In the genomic region with DNA sequence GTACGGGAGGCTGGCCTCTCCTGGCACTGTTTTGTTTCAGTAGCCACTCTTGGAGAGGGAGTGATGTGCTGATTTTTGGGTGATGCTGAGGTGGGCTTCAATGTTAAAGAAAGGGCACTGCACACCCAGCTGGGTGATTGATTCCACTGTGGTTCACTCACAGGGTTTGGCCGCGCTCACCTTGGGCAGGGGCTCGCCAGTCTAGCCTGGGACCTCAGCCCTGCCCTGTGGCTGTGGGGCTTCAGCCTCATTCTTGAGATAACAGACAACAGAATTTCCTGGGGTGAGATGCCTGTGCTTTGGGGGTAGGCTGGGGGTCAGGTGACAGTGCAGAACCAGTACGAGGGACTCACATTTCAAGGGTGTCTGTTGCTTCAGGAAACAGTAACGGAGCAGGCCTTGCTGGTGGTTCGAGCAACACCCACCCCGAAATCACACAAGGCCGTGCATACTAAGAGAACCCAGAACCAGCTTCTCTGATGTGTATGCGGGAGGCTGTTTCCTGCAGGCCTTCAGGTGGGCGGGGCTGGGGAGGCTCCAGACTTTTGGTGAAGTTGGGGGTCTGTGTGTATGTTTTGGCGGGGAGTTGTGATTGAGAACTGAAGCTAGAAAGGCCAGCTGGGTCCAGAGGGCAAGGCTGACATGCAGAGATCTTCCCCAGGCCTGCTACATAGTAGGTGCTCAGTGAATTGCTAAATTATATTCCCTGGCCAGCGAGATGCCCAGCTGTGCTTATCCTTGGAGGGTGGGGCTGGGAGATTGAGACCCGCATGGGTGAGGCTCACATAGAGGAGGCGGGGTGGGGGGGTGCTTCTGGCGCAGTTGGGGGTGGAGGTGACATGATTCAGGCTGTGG, we compare ENCODE assay signal across 13 cellular contexts. TPM values are rescaled to one million over a fixed set of nuclear protein-coding genes. Genes with fewer than 3 reads are reported as not detected.
DNase-seq lines count a peak whose midpoint lies in the region; TF ChIP-seq lines count a peak whose summit lies in the region.
"Had no signal": no experiment of that assay in that cellular context is flagged by ENCODE, and none has a peak within 500 bp of the region (broad histone marks: within the 10 kb centered on the region; RNA-seq: fewer than 3 reads in every experiment).

No MANE protein-coding gene starts in this region.

- H3K27ac ChIP-seq in ascending aorta (peak overlapping the region; percentile 86 to 88), neural progenitor cell (no peak overlapping the region)
- H3K27ac ChIP-seq: SJSA1 had no signal

- H3K4me2 ChIP-seq in neural progenitor cell, result peak overlapping the region; percentile 5

- no peaks in the 10 kb centered on the region for H3K27me3 Mint-ChIP-seq in T-helper 1 cell treated with Interleukin-12 subunit alpha and Interleukin-12 subunit beta and Interleukin-4 antibody, amounts not matched to agents 30 μg/mL and 1 μg/mL, for 36 hours (ENCODE audit: low read depth)
- H3K27me3 Mint-ChIP-seq in neural progenitor cell (ENCODE audit: insufficient read depth, low read depth), result no peaks in the 10 kb centered on the region
- peaks cover 9% of the 10 kb centered on the region for H3K27me3 Mint-ChIP-seq in glutamatergic neuron (ENCODE audit: unreplicated experiment)

- no peak overlapping the region for H3K4me3 ChIP-seq in GM12865 (ENCODE audit: low read depth, low read length)
- H3K4me3 ChIP-seq in ascending aorta, result no peak overlapping the region
- H3K4me3 ChIP-seq in neural progenitor cell, result no peak overlapping the region
- H3K4me3 ChIP-seq: SJSA1 had no signal

- peaks cover 15% of the 10 kb centered on the region for H4K20me1 ChIP-seq in neural progenitor cell (ENCODE audit: low read depth)

- DNase-seq in T-helper 1 cell (no peak), GM12865 (ENCODE audit: low read depth) (peak; percentile 48), ascending aorta (ENCODE audit: low spot score in 2 of 2) (no peak), neural progenitor cell (ENCODE audit: low spot score) (no peak), pons (ENCODE audit: low spot score) (no peak), cerebellar cortex (ENCODE audit: low spot score) (no peak), glutamatergic neuron (no peak)
- DNase-seq: islet precursor cell; NCI-H1694 treated with DMSO at 0.1 percent for 48 hours; NCI-H446; stimulated activated naive CD4-positive, alpha-beta T cell treated with Interleukin-2 at 50 U/mL for 16 hours had no signal

- TF ChIP-seq CTCF in GM12865 (IDR thresholded peaks at IDR 0.05; ENCODE audit: insufficient read depth, low read depth, low read length, missing control alignments) (no peak), ascending aorta (IDR thresholded peaks at IDR 0.05) (no peak), neural progenitor cell (IDR thresholded peaks at IDR 0.05) (no peak), glutamatergic neuron (IDR thresholded peaks at IDR 0.05; ENCODE audit: partially characterized antibody, unreplicated experiment) (no peak)

- H3K4me1 ChIP-seq in ascending aorta, result peaks cover 5 to 14% of the 10 kb centered on the region in 2 donors
- peaks cover 45% of the 10 kb centered on the region for H3K4me1 ChIP-seq in neural progenitor cell

- H3K36me3 ChIP-seq in ascending aorta (no peaks in the 10 kb centered on the region), neural progenitor cell (no peaks in the 10 kb centered on the region)
- H3K36me3 ChIP-seq: SJSA1 had no signal

- peak overlapping the region; percentile 57 for H3K27ac Mint-ChIP-seq in T-helper 1 cell treated with Interleukin-12 subunit alpha and Interleukin-12 subunit beta and Interleukin-4 antibody, amounts not matched to agents 30 μg/mL and 1 μg/mL, for 36 hours
- H3K27ac Mint-ChIP-seq in neural progenitor cell (no peak overlapping the region), glutamatergic neuron (ENCODE audit: unreplicated experiment) (no peak overlapping the region)

- H3F3A ChIP-seq in neural progenitor cell (ENCODE audit: low read depth), result peaks cover 15% of the 10 kb centered on the region

- H3K9me3 ChIP-seq in ascending aorta (no peaks in the 10 kb centered on the region), neural progenitor cell (ENCODE audit: low read depth) (no peaks in the 10 kb centered on the region)

- H3K9me3 Mint-ChIP-seq in T-helper 1 cell treated with Interleukin-12 subunit alpha and Interleukin-12 subunit beta and Interleukin-4 antibody, amounts not matched to agents 30 μg/mL and 1 μg/mL, for 36 hours, result no peaks in the 10 kb centered on the region
- H3K9me3 Mint-ChIP-seq in neural progenitor cell (no peaks in the 10 kb centered on the region), glutamatergic neuron (ENCODE audit: unreplicated experiment) (peaks cover 13% of the 10 kb centered on the region)

- intact Hi-C loops in ascending aorta (cut with DNase I), result loop anchor here (2.0 kb wide), 1 partner anchor 383 kb away; the partner anchor contains the start of gene CENPB

- H3K36me3 Mint-ChIP-seq in T-helper 1 cell treated with Interleukin-12 subunit alpha and Interleukin-12 subunit beta and Interleukin-4 antibody, amounts not matched to agents 30 μg/mL and 1 μg/mL, for 36 hours (ENCODE audit: low read depth), result no peaks in the 10 kb centered on the region
- H3K36me3 Mint-ChIP-seq in neural progenitor cell, result no peaks in the 10 kb centered on the region
- no peaks in the 10 kb centered on the region for H3K36me3 Mint-ChIP-seq in glutamatergic neuron (ENCODE audit: unreplicated experiment)

- no peak overlapping the region for H2AFZ ChIP-seq in neural progenitor cell (replicated peaks)

- peaks cover 54% of the 10 kb centered on the region for H3K4me1 Mint-ChIP-seq in T-helper 1 cell treated with Interleukin-12 subunit alpha and Interleukin-12 subunit beta and Interleukin-4 antibody, amounts not matched to agents 30 μg/mL and 1 μg/mL, for 36 hours (ENCODE audit: low read depth)
- H3K4me1 Mint-ChIP-seq in neural progenitor cell (peaks cover 54% of the 10 kb centered on the region), glutamatergic neuron (ENCODE audit: low read depth, unreplicated experiment) (peaks cover 18% of the 10 kb centered on the region)

- H3K4me3 Mint-ChIP-seq in T-helper 1 cell treated with Interleukin-12 subunit alpha and Interleukin-12 subunit beta and Interleukin-4 antibody, amounts not matched to agents 30 μg/mL and 1 μg/mL, for 36 hours, result no peak overlapping the region
- H3K4me3 Mint-ChIP-seq in neural progenitor cell, result no peak overlapping the region
- no peak overlapping the region for H3K4me3 Mint-ChIP-seq in glutamatergic neuron (ENCODE audit: unreplicated experiment)

- H3K27me3 ChIP-seq in ascending aorta, result no peaks in the 10 kb centered on the region
- H3K27me3 ChIP-seq in neural progenitor cell, result peaks cover 6% of the 10 kb centered on the region
- H3K27me3 ChIP-seq: SJSA1 had no signal

- no peaks in the 10 kb centered on the region for H3K79me2 ChIP-seq in neural progenitor cell (ENCODE audit: low read depth)

- no peak overlapping the region for H3K9ac ChIP-seq in neural progenitor cell

RNA-seq across cellular contexts. Expression of gene SMOX, which starts 21.0 kb away (rescaled TPM):
- total RNA-seq in ascending aorta (4.9 TPM), neural progenitor cell (ENCODE audit: low replicate concordance) (6.8 and 11.6 TPM in 2 replicates), glutamatergic neuron (ENCODE audit: unreplicated experiment) (14.8 TPM)
